ENCODE assay signal across 8 cellular contexts in the genomic region with DNA sequence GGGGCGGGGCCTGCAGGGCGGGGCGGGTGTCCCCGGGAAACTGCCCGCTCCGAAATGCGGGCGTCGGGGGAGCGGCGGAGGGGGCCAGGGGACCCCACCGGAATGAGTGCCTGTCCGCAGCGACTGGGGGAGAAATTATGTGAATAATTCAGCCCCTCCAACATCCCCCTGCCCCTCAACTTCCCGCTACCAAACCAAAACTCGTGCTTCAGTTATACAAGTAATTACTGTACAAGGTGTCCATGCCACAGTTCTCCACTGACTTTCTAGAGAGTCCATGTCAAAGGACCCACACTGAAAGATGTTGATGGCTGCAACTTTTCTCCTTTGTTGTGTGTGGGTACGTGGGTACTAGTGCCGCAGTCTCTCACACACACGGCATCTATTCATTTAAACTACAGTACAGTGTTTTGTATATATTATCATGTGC. TPM values are rescaled to one million over a fixed set of nuclear protein-coding genes. Genes with fewer than 3 reads are reported as not detected.
DNase-seq lines count a peak whose midpoint lies in the region; ATAC-seq and TF ChIP-seq lines count a peak whose summit lies in the region.

No MANE protein-coding gene starts in this region.

- peak overlapping the region; percentile 91 to 96 for H3K4me3 Mint-ChIP-seq in activated T-cell treated with anti-CD3 and anti-CD28 coated beads, Interleukin-2, amount 50 U/mL, for 72 hours

- H3K4me3 ChIP-seq in DND-41 (ENCODE audit: low read depth in 1 of 2, low read length in 2 of 2) = peak overlapping the region; percentile 34 to 58
- peak overlapping the region; percentile 59 to 98 (median 88) for H3K4me3 ChIP-seq in heart left ventricle
- peak overlapping the region; percentile 94 for H3K4me3 ChIP-seq in rectal smooth muscle tissue (ENCODE audit: low read length)

- H3K27me3 Mint-ChIP-seq in activated T-cell treated with anti-CD3 and anti-CD28 coated beads, Interleukin-2, amount 50 U/mL, for 72 hours (ENCODE audit: low read depth) = no peaks in the 10 kb centered on the region

- ATAC-seq in DND-41 (ENCODE audit: insufficient read depth, low read depth) (peak; percentile 13), GM21367 (IDR thresholded peaks at IDR 0.05; ENCODE audit: unreplicated experiment) (peak; percentile 4), heart left ventricle (peak; percentile 8 to 43 (median 14))
- peak; percentile 33 to 37 for ATAC-seq in activated T-cell treated with anti-CD3 and anti-CD28 coated beads, Interleukin-2, amount 50 U/mL, for 72 hours (replicated peaks in 1 of 2)

- H3K27me3 ChIP-seq in DND-41 (ENCODE audit: insufficient read depth, low read length, poor library complexity) (no peaks in the 10 kb centered on the region), heart left ventricle (no peaks in the 10 kb centered on the region), rectal smooth muscle tissue (ENCODE audit: control insufficient read depth, insufficient read depth, low read length) (no peaks in the 10 kb centered on the region)

- H3K36me3 Mint-ChIP-seq in activated T-cell treated with anti-CD3 and anti-CD28 coated beads, Interleukin-2, amount 50 U/mL, for 72 hours (ENCODE audit: insufficient read depth in 2 of 2) = peaks cover 0 to 3% of the 10 kb centered on the region in 2 donors

- intact Hi-C loops in heart left ventricle (cut with DNase I) = loop anchor here (2.0 to 10.0 kb wide), 17 partner anchors 84 to 366 kb away; partner anchors contain the start of genes CFAP54 (in 1 of the 10) and LTA4H (in 1 of the 10)

- H3K4me2 ChIP-seq in DND-41 (ENCODE audit: insufficient read depth, low read length) = peak overlapping the region; percentile 74

- H3K79me2 ChIP-seq in DND-41 (ENCODE audit: insufficient read depth, low read length) = peaks cover 44% of the 10 kb centered on the region

- no peaks in the 10 kb centered on the region for H3K9me3 Mint-ChIP-seq in activated T-cell treated with anti-CD3 and anti-CD28 coated beads, Interleukin-2, amount 50 U/mL, for 72 hours

- peaks cover 41% of the 10 kb centered on the region for H3K4me1 Mint-ChIP-seq in activated T-cell treated with anti-CD3 and anti-CD28 coated beads, Interleukin-2, amount 50 U/mL, for 72 hours (ENCODE audit: low read depth)

- peaks cover 36% of the 10 kb centered on the region; the same call in 1 of the 2 replicates for H4K20me1 ChIP-seq in DND-41 (ENCODE audit: insufficient read depth, low read length)

- H2AFZ ChIP-seq in DND-41 (ENCODE audit: low read depth, low read length) = peak overlapping the region; percentile 74

- H3K9ac ChIP-seq in DND-41 (ENCODE audit: low read depth, low read length) = peak overlapping the region; percentile 94
- peak overlapping the region; percentile 66 for H3K9ac ChIP-seq in rectal smooth muscle tissue (ENCODE audit: low read length)

- TF ChIP-seq POLR2A in heart left ventricle (IDR thresholded peaks at IDR 0.05) = no peak

- peak overlapping the region; percentile 96 for H3K27ac Mint-ChIP-seq in activated T-cell treated with anti-CD3 and anti-CD28 coated beads, Interleukin-2, amount 50 U/mL, for 72 hours

- no peaks in the 10 kb centered on the region for H3K9me3 ChIP-seq in DND-41 (ENCODE audit: insufficient read depth, low read length, severe bottlenecking)
- no peaks in the 10 kb centered on the region for H3K9me3 ChIP-seq in heart left ventricle

- H3K4me1 ChIP-seq in DND-41 (ENCODE audit: insufficient read depth, low read length) = peaks cover 40% of the 10 kb centered on the region
- H3K4me1 ChIP-seq in heart left ventricle = peaks cover 5 to 39% (median 23%) of the 10 kb centered on the region in 12 donors
- H3K4me1 ChIP-seq in rectal smooth muscle tissue (ENCODE audit: control insufficient read depth, insufficient read depth, low read length) = peaks cover 7% of the 10 kb centered on the region

- TF ChIP-seq CTCF in DND-41 (IDR thresholded peaks at IDR 0.05; ENCODE audit: borderline replicate concordance, extremely low read depth, low read length, poor library complexity, severe bottlenecking) (no peak), heart left ventricle (IDR thresholded peaks at IDR 0.05) (no peak)

- WGBS in heart left ventricle, 4 donors = 0 to 1% (median 0%) methylated on average over 8 to 19 of the region's 19 CpGs

- H3K36me3 ChIP-seq in DND-41 (ENCODE audit: insufficient read depth, low read length) = no peaks in the 10 kb centered on the region; the same call in 1 of the 2 replicates
- H3K36me3 ChIP-seq in heart left ventricle = no peaks in the 10 kb centered on the region
- no peaks in the 10 kb centered on the region for H3K36me3 ChIP-seq in rectal smooth muscle tissue (ENCODE audit: control insufficient read depth, insufficient read depth, low read length)

- no peak for DNase-seq in DND-41
- DNase-seq in HuH-7.5 (ENCODE audit: low spot score) = peak; percentile 37
- no peak for DNase-seq in activated T-cell treated with anti-CD3 and anti-CD28 coated beads, Interleukin-2, amount 50 U/mL, for 72 hours
- DNase-seq in heart left ventricle = no peak
- no peak for DNase-seq in NCI-H2029 treated with DMSO at 0.1 percent for 48 hours (lab: John Stamatoyannopoulos, UW)
- DNase-seq in activated effector memory CD4-positive, alpha-beta T cell treated with Interleukin-2 at 50 U/mL for 16 hours = no peak

- H3K27ac ChIP-seq in DND-41 (ENCODE audit: low read length) = peak overlapping the region; percentile 92
- peak overlapping the region; percentile 97 to 100 (median 99) for H3K27ac ChIP-seq in heart left ventricle
- H3K27ac ChIP-seq in rectal smooth muscle tissue (ENCODE audit: low read depth, low read length) = peak overlapping the region; percentile 95

RNA-seq across cellular contexts. Expression of gene CDK17, which starts 0.4 kb away (rescaled TPM):
- 10 to 100 TPM; 54.4 to 61.9 TPM for total RNA-seq in activated T-cell treated with anti-CD3 and anti-CD28 coated beads, Interleukin-2, amount 50 U/mL, for 72 hours
- total RNA-seq in heart left ventricle = 10 to 100 TPM; 14.3 to 31.7 (median 23.1) TPM
- polyA plus RNA-seq in heart left ventricle = 10 to 100 TPM in 1 of 2 donors, 1 to 10 TPM in 1; 6.7 to 14.5 TPM
